Comparison of ENCODE assay signal across 10 cellular contexts in the genomic region with DNA sequence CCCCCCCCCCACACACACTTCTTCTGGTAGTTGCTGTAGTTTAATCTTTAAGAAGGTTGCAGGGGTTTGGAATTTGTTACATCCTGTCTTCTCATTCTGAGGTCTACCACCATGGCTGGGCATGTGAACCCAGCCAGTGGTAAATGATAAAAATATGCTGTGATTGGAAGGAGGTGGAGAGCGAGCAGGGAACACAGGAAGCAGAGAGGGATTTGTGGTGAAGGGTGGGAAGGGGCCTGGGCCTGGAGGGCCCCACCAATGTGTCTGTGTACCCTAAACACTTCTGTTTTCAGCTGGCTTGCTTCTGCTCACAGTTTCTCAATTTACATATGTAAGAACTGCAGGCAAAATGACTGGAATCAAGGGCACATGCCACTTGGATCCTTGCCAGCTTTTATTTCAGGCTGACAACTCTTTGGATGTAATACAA.
A peak's percentile ranks its signal among the peaks of the same experiment; 100 is the strongest.
DNase-seq lines count a peak whose midpoint lies in the region; ATAC-seq and TF ChIP-seq lines count a peak whose summit lies in the region.
"Had no signal": no experiment of that assay in that cellular context is flagged by ENCODE, and none has a peak within 500 bp of the region (broad histone marks: within the 10 kb centered on the region; RNA-seq: fewer than 3 reads in every experiment).

No MANE protein-coding gene starts in this region.

- peaks cover 36% of the 10 kb centered on the region for H3K4me1 ChIP-seq in SJCRH30
- no peaks in the 10 kb centered on the region for H3K4me1 ChIP-seq in vagina
- H3K4me1 ChIP-seq in tibial artery = peaks cover 0 to 7% (median 5%) of the 10 kb centered on the region in 4 donors

- peak; percentile 71 for DNase-seq in DMS153 treated with DMSO at 0.1 percent for 48 hours (lab: John Stamatoyannopoulos, UW; ENCODE audit: unreplicated experiment)
- DNase-seq in NCI-H1092 treated with DMSO at 0.1 percent for 48 hours (lab: John Stamatoyannopoulos, UW) = peak; percentile 84
- peak; percentile 68 to 80 for DNase-seq in SJCRH30
- DNase-seq in left colon = no peak
- DNase-seq in stimulated activated CD4-positive, alpha-beta T cell treated with anti-CD3 and anti-CD28 coated beads, Interleukin-2, amount 100 ng/mL, for 48 hours = no peak
- DNase-seq in vagina (ENCODE audit: extremely low spot score in 2 of 2) = no peak
- DNase-seq in 8988T = no peak
- no peak for DNase-seq in tibial artery
- DNase-seq: activated effector memory CD4-positive, alpha-beta T cell treated with anti-CD3 and anti-CD28 coated beads, Interleukin-2, amount 50 U/mL, for 16 hours; spleen had no signal

- TF ChIP-seq POLR2A in vagina (IDR thresholded peaks at IDR 0.05) = no peak

- H3K36me3 ChIP-seq in SJCRH30 (no peaks in the 10 kb centered on the region), vagina (no peaks in the 10 kb centered on the region), tibial artery (no peaks in the 10 kb centered on the region)
- H3K36me3 ChIP-seq: spleen had no signal

- intact Hi-C loops in left colon (cut with DNase I, micrococcal nuclease) = no loop called here
- intact Hi-C loops in vagina (cut with DNase I) = no loop called here
- intact Hi-C loops in tibial artery (cut with DNase I; ENCODE audit: low total_unique reads) = no loop called here

- H3K27ac ChIP-seq in SJCRH30 (peak overlapping the region; percentile 46), vagina (no peak overlapping the region), tibial artery (no peak overlapping the region)
- H3K27ac ChIP-seq: spleen had no signal

- no peaks in the 10 kb centered on the region for H3K27me3 ChIP-seq in SJCRH30
- no peaks in the 10 kb centered on the region for H3K27me3 ChIP-seq in vagina
- H3K27me3 ChIP-seq in tibial artery = no peaks in the 10 kb centered on the region

- ATAC-seq in left colon = peak; percentile 37

- H3K4me3 ChIP-seq in SJCRH30 = no peak overlapping the region
- H3K4me3 ChIP-seq in vagina = no peak overlapping the region
- no peak overlapping the region for H3K4me3 ChIP-seq in tibial artery
- H3K4me3 ChIP-seq: spleen had no signal

- TF ChIP-seq CTCF in vagina (IDR thresholded peaks at IDR 0.05) (no peak), tibial artery (IDR thresholded peaks at IDR 0.05) (no peak)

- H3K9me3 ChIP-seq in SJCRH30 (replicated peaks) = no peaks in the 10 kb centered on the region
- no peaks in the 10 kb centered on the region for H3K9me3 ChIP-seq in vagina
- no peaks in the 10 kb centered on the region for H3K9me3 ChIP-seq in tibial artery
- H3K9me3 ChIP-seq: spleen had no signal

Comparison
In these comparisons a context has a peak if more than half of its experiments do, and no peak if none do; other contexts are left out.
1. DNase-seq: peak in DMS153 treated with DMSO at 0.1 percent for 48 hours (single experiment), NCI-H1092 treated with DMSO at 0.1 percent for 48 hours (single experiment) and SJCRH30 (2 of 2); none in left colon (0 of 2), stimulated activated CD4-positive, alpha-beta T cell treated with anti-CD3 and anti-CD28 coated beads, Interleukin-2, amount 100 ng/mL, for 48 hours (0 of 2), vagina (0 of 2), 8988T (single experiment) and tibial artery (0 of 2).